Comparison of ENCODE assay signal across 8 cellular contexts in the genomic region with DNA sequence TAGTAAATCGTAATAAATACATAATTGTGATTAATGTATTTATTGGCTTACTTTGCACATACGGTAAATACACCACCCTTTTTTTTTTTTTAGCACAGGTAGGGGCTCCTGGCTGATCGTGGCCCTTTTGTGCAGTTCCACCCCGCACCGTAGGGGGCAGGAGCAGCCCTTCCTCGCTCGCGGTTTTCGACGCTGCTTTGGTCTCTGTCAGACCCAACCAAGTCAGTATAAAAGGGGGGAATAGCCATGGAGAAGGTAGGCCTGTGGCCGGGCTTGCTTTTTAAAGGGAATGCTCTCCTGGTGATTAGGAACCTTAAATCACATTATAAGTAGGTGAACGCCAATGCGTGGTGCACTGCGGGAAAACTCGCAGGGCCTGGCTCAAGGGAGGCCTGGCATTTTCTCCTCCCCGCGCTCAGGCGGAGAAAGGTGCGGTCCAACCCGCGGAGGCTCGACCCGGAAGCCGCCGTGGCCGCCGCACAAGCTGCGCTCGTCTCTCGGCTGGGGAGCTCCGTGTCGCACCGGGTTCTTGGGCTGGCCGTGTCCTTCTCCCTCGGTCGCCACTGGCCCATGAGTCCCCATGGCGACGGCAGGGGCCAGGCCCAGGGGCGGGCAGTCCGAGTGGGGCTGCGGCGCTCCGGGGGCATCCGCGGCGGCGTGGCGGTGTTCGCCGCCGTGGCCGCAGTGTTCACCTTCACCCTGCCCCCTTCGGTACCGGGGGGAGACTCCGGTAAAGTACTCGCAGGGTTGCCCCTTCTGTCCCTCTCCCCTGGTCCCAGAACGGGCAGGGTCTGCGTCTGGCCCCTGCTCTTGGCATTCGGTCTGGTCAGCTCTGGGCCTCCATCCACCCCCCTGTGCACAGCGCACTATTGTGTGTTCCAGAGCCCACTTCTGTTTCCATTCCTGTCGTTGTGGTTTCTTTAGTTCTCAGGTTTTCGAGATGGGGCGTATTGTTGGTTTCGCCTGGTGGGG. TPM values are rescaled to one million over a fixed set of nuclear protein-coding genes. Genes with fewer than 3 reads are reported as not detected.
DNase-seq lines count a peak whose midpoint lies in the region; ATAC-seq and TF ChIP-seq lines count a peak whose summit lies in the region.

A gene (plus strand): TSS at position 454 of the 972 bp plus-strand sequence. CDS start 117 bp downstream, at position 571.

- H3K27me3 ChIP-seq in cardiac muscle cell: no peaks in the 10 kb centered on the region
- H3K27me3 ChIP-seq in parathyroid adenoma (ENCODE audit: control insufficient read depth, insufficient read depth, low read length): no peaks in the 10 kb centered on the region
- H3K27me3 ChIP-seq in tibial nerve: no peaks in the 10 kb centered on the region

- H3K4me3 ChIP-seq in cardiac muscle cell: peak within 1 kb of the TSS; percentile 94
- peak within 1 kb of the TSS; percentile 88 for H3K4me3 ChIP-seq in parathyroid adenoma (ENCODE audit: low read depth, low read length)
- H3K4me3 ChIP-seq in tibial nerve: peak within 1 kb of the TSS; percentile 45 to 99 (median 94)

- TF ChIP-seq CTCF in GM12873 (IDR thresholded peaks at IDR 0.05; ENCODE audit: insufficient read depth, low read depth, low read length, missing control alignments) (peak; percentile 83), cardiac muscle cell (IDR thresholded peaks at IDR 0.05; ENCODE audit: low read depth, low read length) (peak; percentile 98), parathyroid adenoma (IDR thresholded peaks at IDR 0.05) (peak; percentile 96), tibial nerve (IDR thresholded peaks at IDR 0.05) (peak; percentile 87 to 97 (median 93))

- H3K9me3 ChIP-seq in cardiac muscle cell (ENCODE audit: low read depth): no peaks in the 10 kb centered on the region
- no peaks in the 10 kb centered on the region for H3K9me3 ChIP-seq in parathyroid adenoma (ENCODE audit: control insufficient read depth, low read length)
- H3K9me3 ChIP-seq in tibial nerve: no peaks in the 10 kb centered on the region

- H2AFZ ChIP-seq in parathyroid adenoma: peak within 1 kb of the TSS; percentile 98

- ATAC-seq in HG02678 (IDR thresholded peaks at IDR 0.05; ENCODE audit: unreplicated experiment): peak; percentile 88

- no peaks in the 10 kb centered on the region for H3K36me3 ChIP-seq in cardiac muscle cell
- H3K36me3 ChIP-seq in parathyroid adenoma (ENCODE audit: control insufficient read depth, insufficient read depth, low read length): no peaks in the 10 kb centered on the region
- H3K36me3 ChIP-seq in tibial nerve: no peaks in the 10 kb centered on the region

- peaks cover 24% of the 10 kb centered on the region for H3K79me2 ChIP-seq in parathyroid adenoma

- H3K9ac ChIP-seq in parathyroid adenoma: peak within 1 kb of the TSS; percentile 79

- TF ChIP-seq POLR2A in tibial nerve (IDR thresholded peaks at IDR 0.05): peak; percentile 9 to 50

- H3K4me2 ChIP-seq in parathyroid adenoma (ENCODE audit: low read length): peak within 1 kb of the TSS; percentile 95

- DNase-seq in NCI-H1105 treated with DMSO at 0.1 percent for 48 hours (lab: John Stamatoyannopoulos, UW) (peak; percentile 88), SW 1271 (lab: John Stamatoyannopoulos, UW) (peak; percentile 63 to 85), cardiac muscle cell (ENCODE audit: low read depth in 1 of 2, low spot score in 1 of 2) (peak; percentile 90 to 92), tibial nerve (ENCODE audit: low spot score in 2 of 2) (peak; percentile 69 to 83)
- peak; percentile 83 for DNase-seq in activated naive CD8-positive, alpha-beta T cell treated with anti-CD3 and anti-CD28 coated beads, Interleukin-2, amount 50 U/mL, for 16 hours (ENCODE audit: low read depth, low spot score)

- H3K4me1 ChIP-seq in cardiac muscle cell (ENCODE audit: low read depth) (peaks cover 22% of the 10 kb centered on the region), parathyroid adenoma (peaks cover 10% of the 10 kb centered on the region), tibial nerve (peaks cover 0 to 43% (median 16%) of the 10 kb centered on the region in 4 donors)

- H3K27ac ChIP-seq in cardiac muscle cell (peak within 1 kb of the TSS; percentile 98), parathyroid adenoma (peak within 1 kb of the TSS; percentile 92), tibial nerve (peak within 1 kb of the TSS; percentile 53 to 94 (median 80))

- WGBS in tibial nerve, 2 donors: 0 to 1% methylated on average over 51 to 61 of the region's 64 CpGs

- TF ChIP-seq EP300 in tibial nerve (IDR thresholded peaks at IDR 0.05): peak; percentile 68 to 90

RNA-seq across cellular contexts. Expression of the gene that starts here (rescaled TPM):
- 13.7 and 38.9 TPM in 2 replicates for total RNA-seq in cardiac muscle cell
- 12.2 and 23.8 TPM in 2 replicates for polyA plus RNA-seq in cardiac muscle cell
- 10 to 100 TPM; 32.1 to 42.1 (median 34.7) TPM for total RNA-seq in tibial nerve

Comparison
In these comparisons a context has a peak if more than half of its experiments do, and no peak if none do; other contexts are left out.
1. Peak in every context shown above with its lines: DNase-seq, ATAC-seq, H3K4me3 ChIP-seq and H3K27ac ChIP-seq.